29 cellular contexts compared by ENCODE assay signal in the genomic region with DNA sequence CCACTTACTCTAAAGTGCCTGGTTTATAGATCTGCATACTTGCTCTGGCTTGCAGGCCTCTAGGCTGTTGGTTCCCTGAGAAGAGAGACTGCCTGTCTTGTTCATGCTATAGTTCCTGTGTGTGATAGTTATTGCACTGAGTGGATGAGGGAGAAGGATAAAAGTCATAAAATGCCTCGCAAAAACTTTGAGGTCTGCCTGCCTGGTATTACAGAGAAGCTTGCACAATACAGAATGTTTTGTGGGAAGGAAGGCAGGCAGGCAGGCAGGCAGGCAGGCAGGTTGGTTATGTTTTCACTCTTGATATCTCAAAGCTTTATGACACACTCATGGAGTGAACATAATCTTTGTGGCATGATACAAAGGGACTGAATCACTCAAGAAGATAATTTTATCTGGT.
DNase-seq lines count a peak whose midpoint lies in the region; ATAC-seq and TF ChIP-seq lines count a peak whose summit lies in the region.
"Had no signal": no experiment of that assay in that cellular context is flagged by ENCODE, and none has a peak within 500 bp of the region (broad histone marks: within the 10 kb centered on the region; RNA-seq: fewer than 3 reads in every experiment).

No MANE protein-coding gene starts in this region.

- H3K9me3 ChIP-seq in cardiac muscle cell (ENCODE audit: low read depth) (no peaks in the 10 kb centered on the region), heart right ventricle (no peaks in the 10 kb centered on the region), PC-3 (ENCODE audit: low read length) (no peaks in the 10 kb centered on the region)
- H3K9me3 ChIP-seq: BE2C, colonic mucosa, SJCRH30, testis had no signal

- peaks cover 29% of the 10 kb centered on the region for H3K4me1 ChIP-seq in cardiac muscle cell (ENCODE audit: low read depth)
- peaks cover 0 to 9% (median 0%) of the 10 kb centered on the region in 9 donors for H3K4me1 ChIP-seq in heart right ventricle
- peaks cover 21% of the 10 kb centered on the region for H3K4me1 ChIP-seq in PC-3 (ENCODE audit: insufficient read depth, low read length)
- H3K4me1 ChIP-seq: colonic mucosa, SJCRH30 had no signal

- no peaks in the 10 kb centered on the region for H3K79me2 ChIP-seq in PC-3 (ENCODE audit: low read length)

- ATAC-seq in heart right ventricle (no peak), PC-3 (peak; percentile 73)
- ATAC-seq: activated CD8-positive, alpha-beta memory T cell treated with anti-CD3 and anti-CD28 coated beads, Interleukin-2, amount 10 ng/mL, durations not matched to agents 7 days and 5 days; effector memory CD8-positive, alpha-beta T cell; esophagus mucosa; K562; left colon; Panc1 had no signal

- peak overlapping the region; percentile 70 for H3K27ac ChIP-seq in cardiac muscle cell
- H3K27ac ChIP-seq in heart right ventricle: no peak overlapping the region
- peak overlapping the region; percentile 36 for H3K27ac ChIP-seq in PC-3 (ENCODE audit: low read length)
- H3K27ac ChIP-seq in coronary artery: no peak overlapping the region
- H3K27ac ChIP-seq: brain microvascular endothelial cell, colonic mucosa, SJCRH30, testis had no signal

- BruUV-seq in PC-3 (replicated peaks; lab: Mats Ljungman, UMichigan): no TSS peak

- H3K9ac ChIP-seq in PC-3 (ENCODE audit: low read length): no peak overlapping the region

- intact Hi-C loops in heart right ventricle (cut with DNase I) (no loop called here), PC-3 (cut with micrococcal nuclease) (no loop called here)

- no peaks in the 10 kb centered on the region for H3F3A ChIP-seq in PC-3 (ENCODE audit: low read length, unreplicated experiment)

- H3K36me3 ChIP-seq in cardiac muscle cell (no peaks in the 10 kb centered on the region), heart right ventricle (no peaks in the 10 kb centered on the region), PC-3 (ENCODE audit: low read depth, low read length) (no peaks in the 10 kb centered on the region)
- H3K36me3 ChIP-seq: BE2C, brain microvascular endothelial cell, colonic mucosa, SJCRH30 had no signal

- no peaks in the 10 kb centered on the region for H4K20me1 ChIP-seq in PC-3 (ENCODE audit: low read length)

- WGBS in heart right ventricle, 2 donors: 85 to 86% methylated on average over 1 of the region's 1 CpG

- POLR2A ChIA-PET in PC-3 (lab: Charles Lee; ENCODE audit: unreplicated experiment): no interaction called here

- peak in 1 of 2 donors; percentile 38 for DNase-seq in cardiac muscle cell (ENCODE audit: low read depth in 1 of 2, low spot score in 1 of 2)
- no peak for DNase-seq in heart right ventricle
- DNase-seq in PC-3: peak; percentile 51
- DNase-seq in islet precursor cell: peak; percentile 80
- no peak for DNase-seq in coronary artery (ENCODE audit: low spot score)
- DNase-seq in amygdala (lab: John Stamatoyannopoulos, UW): no peak
- no peak for DNase-seq in cortex of kidney (lab: John Stamatoyannopoulos, UW)
- DNase-seq in T-helper 9 cell: no peak
- DNase-seq: activated CD4-positive, CD25-positive, alpha-beta regulatory T cell; activated CD8-positive, alpha-beta memory T cell treated with anti-CD3 and anti-CD28 coated beads, Interleukin-2, amount 10 ng/mL, durations not matched to agents 7 days and 5 days; activated naive CD4-positive, alpha-beta T cell; activated T-cell treated with anti-CD3 and anti-CD28 coated beads, Interleukin-2, amount 50 U/mL, for 48 hours; BE2C; brain microvascular endothelial cell; CD8-positive, alpha-beta memory T cell; colonic mucosa; DMS 273 treated with DMSO at 0.1 percent for 48 hours; effector memory CD8-positive, alpha-beta T cell; foreskin melanocyte; left colon; NCI-H1436 treated with DMSO at 0.1 percent for 48 hours; NCI-H510A treated with DMSO at 0.1 percent for 48 hours; NK-92 treated with Interleukin-12 subunit alpha and Interleukin-12 subunit beta, amount 100 ng/mL, for 24 hours; SJCRH30; stimulated activated naive CD4-positive, alpha-beta T cell treated with Interleukin-2 at 50 U/mL for 16 hours; testis had no signal

- H3K27me3 ChIP-seq in cardiac muscle cell: no peaks in the 10 kb centered on the region
- peaks cover 0 to 21% (median 0%) of the 10 kb centered on the region in 7 donors for H3K27me3 ChIP-seq in heart right ventricle
- H3K27me3 ChIP-seq in PC-3 (ENCODE audit: low read length): peaks cover 14% of the 10 kb centered on the region; the same call in 1 of the 2 replicates
- H3K27me3 ChIP-seq: BE2C, brain microvascular endothelial cell, colonic mucosa, testis had no signal

- H3K4me3 ChIP-seq in cardiac muscle cell (no peak overlapping the region), heart right ventricle (no peak overlapping the region), PC-3 (ENCODE audit: low read length) (no peak overlapping the region), coronary artery (no peak overlapping the region)
- H3K4me3 ChIP-seq: colonic mucosa, K562, SJCRH30, testis had no signal

- peak overlapping the region; percentile 7; the same call in 1 of the 2 replicates for H3K4me2 ChIP-seq in PC-3 (ENCODE audit: low read length)

- TF ChIP-seq CTCF in cardiac muscle cell (IDR thresholded peaks at IDR 0.05; ENCODE audit: low read depth, low read length): no peak
- no peak for TF ChIP-seq CTCF in heart right ventricle (IDR thresholded peaks at IDR 0.05)
- no peak for TF ChIP-seq CTCF in PC-3 (conservative IDR thresholded peaks at IDR 0.05; ENCODE audit: low read depth, low read length)
- TF ChIP-seq CTCF in coronary artery (IDR thresholded peaks at IDR 0.05): no peak

- no peak overlapping the region for H2AFZ ChIP-seq in PC-3 (ENCODE audit: low read length)

- CTCF ChIA-PET in PC-3 (lab: Charles Lee): no interaction called here

- H3K9me2 ChIP-seq in PC-3 (replicated peaks; ENCODE audit: low read length): no peaks in the 10 kb centered on the region

Comparison
In these comparisons a context has a peak if more than half of its experiments do, and no peak if none do; other contexts are left out.
1. H3K27ac ChIP-seq: peak in cardiac muscle cell (single experiment) and PC-3 (single experiment); none in heart right ventricle (0 of 10) and coronary artery (0 of 2).
2. DNase-seq: peak in PC-3 (single experiment) and islet precursor cell (single experiment); none in heart right ventricle (0 of 2), coronary artery (single experiment), amygdala (0 of 56), cortex of kidney (single experiment) and T-helper 9 cell (single experiment).